Comparison of ENCODE assay signal across 27 cellular contexts in genomic region chr22:23722724-23723123, GRCh38. TPM values are rescaled to one million over a fixed set of nuclear protein-coding genes. Genes with fewer than 3 reads are reported as not detected.
"Had no signal": no experiment of that assay in that cellular context is flagged by ENCODE, and none has a peak within 500 bp of the region (broad histone marks: within the 10 kb centered on the region; RNA-seq: fewer than 3 reads in every experiment).

No MANE protein-coding gene starts in this region.

- H3K27me3 ChIP-seq: adrenal gland, Peyer's patch, SJSA1 had no signal

- H3K9ac ChIP-seq: KMS-11 had no signal

- H3K4me3 ChIP-seq: adrenal gland, Peyer's patch, SJSA1 had no signal

- DNase-seq: activated CD4-positive, alpha-beta T cell treated with anti-CD3 and anti-CD28 coated beads for 48 hours; activated CD4-positive, alpha-beta T cell treated with anti-CD3 and anti-CD28 coated beads, Interleukin-2, amount 50 U/mL, for 4 hours; activated CD4-positive, CD25-positive, alpha-beta regulatory T cell treated with anti-CD3 and anti-CD28 coated beads, Interleukin-2, amount 50 U/mL, for 72 hours; activated CD8-positive, alpha-beta memory T cell treated with anti-CD3 and anti-CD28 coated beads, Interleukin-2, amount 50 U/mL, for 48 hours; activated CD8-positive, alpha-beta T cell treated with anti-CD3 and anti-CD28 coated beads, Interleukin-2, amount 10 ng/mL, durations not matched to agents 7 days and 5 days; activated naive CD4-positive, alpha-beta T cell treated with anti-CD3 and anti-CD28 coated beads, Interleukin-2, amount 50 U/mL, for 16 hours; activated naive CD8-positive, alpha-beta T cell treated with anti-CD3 and anti-CD28 coated beads, Interleukin-2, amount 10 ng/mL, durations not matched to agents 7 days and 5 days; activated T-cell treated with anti-CD3 and anti-CD28 coated beads, Interleukin-2, amount 50 U/mL, for 1 hour; adrenal gland; anterior cingulate cortex; NCI-H1092; NCI-H1417; NCI-H187; NCI-H2081; NCI-H226; NCI-H526; NCI-H82; Peyer's patch; SHP77; SW 1271 had no signal

- H3K9me3 ChIP-seq: adrenal gland, Peyer's patch, SJSA1 had no signal

- H3K36me3 ChIP-seq: adrenal gland, Peyer's patch, SJSA1 had no signal

- H3K27ac ChIP-seq: adrenal gland, KMS-11, Peyer's patch, RWPE1, SJSA1 had no signal

- H3K4me2 ChIP-seq: KMS-11 had no signal

- ATAC-seq: activated CD8-positive, alpha-beta T cell treated with anti-CD3 and anti-CD28 coated beads, Interleukin-2, amount 10 ng/mL, durations not matched to agents 7 days and 5 days; WTC11 had no signal

- H3K4me1 ChIP-seq: adrenal gland, Peyer's patch, SJSA1 had no signal

RNA-seq across cellular contexts. Expression of gene VPREB3, which starts 31.5 kb away (rescaled TPM):
- total RNA-seq: activated CD8-positive, alpha-beta T cell treated with anti-CD3 and anti-CD28 coated beads, Interleukin-2, amount 10 ng/mL, durations not matched to agents 7 days and 5 days; activated naive CD8-positive, alpha-beta T cell treated with anti-CD3 and anti-CD28 coated beads, Interleukin-2, amount 10 ng/mL, durations not matched to agents 7 days and 5 days; MCF 10A; NCI-H460; SJSA1 had no signal

RNA-seq across cellular contexts. Expression of gene RGL4, which starts 31.9 kb away (rescaled TPM):
- total RNA-seq: MCF 10A, Peyer's patch, SJSA1, WTC11 had no signal

RNA-seq across cellular contexts. Expression of gene C22orf15, which starts 40.1 kb away (rescaled TPM):
- total RNA-seq: cardiac septum, MCF 10A, NCI-H460, Peyer's patch, SJSA1 had no signal
